In genomic region chr5:10567181-10567591, GRCh38 we compare ENCODE assay signal across 9 cellular contexts. TPM values are rescaled to one million over a fixed set of nuclear protein-coding genes. Genes with fewer than 3 reads are reported as not detected.
DNase-seq lines count a peak whose midpoint lies in the region; ATAC-seq and TF ChIP-seq lines count a peak whose summit lies in the region.
"Had no signal": no experiment of that assay in that cellular context is flagged by ENCODE, and none has a peak within 500 bp of the region (broad histone marks: within the 10 kb centered on the region; RNA-seq: fewer than 3 reads in every experiment).

No MANE protein-coding gene starts in this region.

- H3K9me3 ChIP-seq in Caco-2 (no peaks in the 10 kb centered on the region), IMR-90 (ENCODE audit: control insufficient read depth, insufficient read depth, low read length) (no peaks in the 10 kb centered on the region)

- no peaks in the 10 kb centered on the region for H3K27me3 Mint-ChIP-seq in Caco-2 (ENCODE audit: insufficient read depth, unreplicated experiment)

- no peaks in the 10 kb centered on the region for H3K9me3 Mint-ChIP-seq in Caco-2 (ENCODE audit: unreplicated experiment)

- H2BK20ac ChIP-seq in IMR-90 (ENCODE audit: low read depth, low read length) = peak overlapping the region; percentile 62

- CTCF ChIA-PET in Caco-2 (lab: Charles Lee) (no interaction called here), IMR-90 (lab: Yijun Ruan, JAX) (interaction anchor here (1.6 to 1.9 kb wide), 2 partner anchors 60 to 115 kb away, joined by 5 to 10 read pairs; no protein-coding TSS in a partner anchor), HEK293T (lab: Yijun Ruan, JAX) (interaction anchor here (0.8 to 2.4 kb wide), 3 partner anchors 9 to 60 kb away, joined by 3 to 7 read pairs (median 3); no protein-coding TSS in a partner anchor)

- peak overlapping the region; percentile 10; the same call in 1 of the 3 replicates for H2BK15ac ChIP-seq in IMR-90 (ENCODE audit: low read depth, low read length)

- dilution Hi-C loops in IMR-90 (cut with HindIII; ENCODE audit: low sequenced_read_pairs, unreplicated experiment) = no loop called here

- no peak overlapping the region for H2AK9ac ChIP-seq in IMR-90 (replicated peaks; ENCODE audit: low read depth, low read length, poor library complexity)

- no peaks in the 10 kb centered on the region for H3K27me3 ChIP-seq in Caco-2 (replicated peaks; ENCODE audit: control insufficient read depth, insufficient read depth, low read length)
- no peaks in the 10 kb centered on the region for H3K27me3 ChIP-seq in IMR-90 (ENCODE audit: control insufficient read depth, insufficient read depth, low read length)

- peaks cover 16% of the 10 kb centered on the region for H3K36me3 Mint-ChIP-seq in Caco-2 (ENCODE audit: insufficient read depth, unreplicated experiment)

- peak overlapping the region; percentile 72 for H3K18ac ChIP-seq in IMR-90 (ENCODE audit: low read depth, low read length)

- ATAC-seq in IMR-90 (ENCODE audit: low read depth) (no peak), GM21515 (IDR thresholded peaks at IDR 0.05; ENCODE audit: unreplicated experiment) (no peak)

- peaks cover 65% of the 10 kb centered on the region; the same call in 1 of the 2 replicates for H4K20me1 ChIP-seq in IMR-90 (ENCODE audit: insufficient read depth, low read length)

- H3K27ac ChIP-seq in IMR-90 (ENCODE audit: insufficient read depth, low read length) = peak overlapping the region; percentile 79; the same call in 1 of the 2 replicates

- H3K4me2 ChIP-seq in IMR-90 (ENCODE audit: low read depth, low read length) = peak overlapping the region; percentile 82

- intact Hi-C loops in Caco-2 (cut with micrococcal nuclease; ENCODE audit: unreplicated experiment) = loop anchor here (2.0 kb wide), 1 partner anchor 114 kb away; no protein-coding TSS in a partner anchor
- intact Hi-C loops in IMR-90 (cut with micrococcal nuclease) = loop anchor here (1.0 to 5.0 kb wide), 2 partner anchors 45 to 60 kb away; no protein-coding TSS in a partner anchor

- in situ Hi-C loops in IMR-90 (cut with MboI; ENCODE audit: low sequenced_read_pairs) = loop anchor here (25.0 kb wide), 1 partner anchor 105 kb away; no protein-coding TSS in a partner anchor
- in situ Hi-C loops in astrocyte of the spinal cord (cut with HindIII; ENCODE audit: low sequenced_read_pairs) = no loop called here

- peaks cover 20 to 82% of the 10 kb centered on the region in 2 experiments for H3K79me1 ChIP-seq in IMR-90 (ENCODE audit: low read depth in 1 of 2, low read length in 2 of 2)

- H3K4me1 ChIP-seq in Caco-2 = peaks cover 33% of the 10 kb centered on the region
- H3K4me1 ChIP-seq in IMR-90 (ENCODE audit: control insufficient read depth, insufficient read depth, low read length) = peaks cover 27% of the 10 kb centered on the region

- H2BK5ac ChIP-seq in IMR-90 (ENCODE audit: low read depth, low read length, poor library complexity, severe bottlenecking) = peak overlapping the region; percentile 40

- peak overlapping the region; percentile 59; the same call in 1 of the 2 replicates for H2AK5ac ChIP-seq in IMR-90 (ENCODE audit: low read depth, low read length)

- peak overlapping the region; percentile 32 for H3K9ac ChIP-seq in IMR-90 (ENCODE audit: low read depth, low read length)

- peaks cover 19% of the 10 kb centered on the region for H3K9me1 ChIP-seq in IMR-90 (ENCODE audit: insufficient read depth, low read length)

- TF ChIP-seq POLR2A in IMR-90 (IDR thresholded peaks at IDR 0.05; ENCODE audit: low read depth, low read length) = no peak

- no peak overlapping the region for H3K4me3 ChIP-seq in Caco-2 (ENCODE audit: low read depth, low read length)
- H3K4me3 ChIP-seq in IMR-90 (ENCODE audit: insufficient read depth, low read depth, low read length) = no peak overlapping the region; the same call in 1 of the 2 replicates
- no peak overlapping the region for H3K4me3 ChIP-seq in astrocyte of the spinal cord (ENCODE audit: low read depth, low read length)

- no peak for TF ChIP-seq RAD21 in IMR-90 (IDR thresholded peaks at IDR 0.05; ENCODE audit: low read length)

- no peaks in the 10 kb centered on the region for H3K36me3 ChIP-seq in Caco-2 (ENCODE audit: control insufficient read depth, insufficient read depth, low read length)
- H3K36me3 ChIP-seq in IMR-90 (ENCODE audit: control insufficient read depth, insufficient read depth, low read length) = no peaks in the 10 kb centered on the region

- peak overlapping the region; percentile 82 for H3K4ac ChIP-seq in IMR-90 (ENCODE audit: low read depth, low read length)

- H3K4me1 Mint-ChIP-seq in Caco-2 (ENCODE audit: low read depth, unreplicated experiment) = peaks cover 20% of the 10 kb centered on the region

- POLR2A ChIA-PET in Caco-2 (lab: Charles Lee) = no interaction called here
- POLR2A ChIA-PET in IMR-90 (lab: Charles Lee; ENCODE audit: unreplicated experiment) = no interaction called here
- POLR2A ChIA-PET in HEK293T (lab: Yijun Ruan, JAX) = interaction anchor here (1.2 kb wide), 2 partner anchors 9 to 10 kb away, joined by 3 to 5 read pairs; no protein-coding TSS in a partner anchor

- WGBS in IMR-90 (ENCODE audit: extremely low coverage in 2 of 2, insufficient read length in 1 of 2), 2 experiments = 100% methylated on average over 2 of the region's 9 CpGs; no CpG with 5 or more reads in 1 of the 2 experiments

- BruUV-seq in Caco-2 (replicated peaks; lab: Mats Ljungman, UMichigan) (no TSS peak), IMR-90 (replicated peaks; lab: Mats Ljungman, UMichigan) (no TSS peak)

- DNase-seq in Caco-2 (no peak), IMR-90 (no peak), astrocyte of the spinal cord (ENCODE audit: low read depth, low spot score) (no peak), renal cortical epithelial cell (ENCODE audit: low read depth) (peak; percentile 70), HEK293T (ENCODE audit: extremely low spot score) (no peak), cerebellar nuclear complex (lab: John Stamatoyannopoulos, UW) (no peak)
- no peak for DNase-seq in activated naive CD4-positive, alpha-beta T cell treated with anti-CD3 and anti-CD28 coated beads, Interleukin-2, amount 50 U/mL, for 16 hours

- TF ChIP-seq CTCF in Caco-2 (IDR thresholded peaks at IDR 0.05; ENCODE audit: insufficient read depth in 1 of 2, low read depth in 1 of 2, low read length in 1 of 2, severe bottlenecking in 1 of 2, unreplicated experiment in 1 of 2) (no peak), IMR-90 (conservative IDR thresholded peaks at IDR 0.05; ENCODE audit: low read depth, low read length) (no peak), astrocyte of the spinal cord (IDR thresholded peaks at IDR 0.05; ENCODE audit: low read depth, low read length) (peak; percentile 1)

- H3K14ac ChIP-seq in IMR-90 (replicated peaks; ENCODE audit: low read depth, low read length) = peak overlapping the region; percentile 71

- H4K5ac ChIP-seq in IMR-90 (ENCODE audit: low read depth, low read length) = peak overlapping the region; percentile 47

- no peak overlapping the region for H2AFZ ChIP-seq in IMR-90 (replicated peaks; ENCODE audit: low read length, poor library complexity)

- H4K91ac ChIP-seq in IMR-90 (ENCODE audit: insufficient read depth, low read depth, low read length) = peak overlapping the region; percentile 54

- peak overlapping the region; percentile 56 for H2BK120ac ChIP-seq in IMR-90 (ENCODE audit: low read depth, low read length)

- peak overlapping the region; percentile 17 for H3K4me3 Mint-ChIP-seq in Caco-2 (ENCODE audit: unreplicated experiment)

- H3K27ac Mint-ChIP-seq in Caco-2 (ENCODE audit: unreplicated experiment) = no peak overlapping the region

- H3K23ac ChIP-seq in IMR-90 (ENCODE audit: low read depth, low read length) = peak overlapping the region; percentile 62

- peak overlapping the region in 1 of 2 experiments; percentile 34; a peak in 1 of 4 replicates for H4K8ac ChIP-seq in IMR-90 (ENCODE audit: low read depth in 2 of 2, low read length in 2 of 2)

- H3K56ac ChIP-seq in IMR-90 (ENCODE audit: extremely low read depth, insufficient read depth, low read length) = no peak overlapping the region

TF ChIP-seq in IMR-90, 13 proteins besides CTCF, POLR2A, EP300 and RAD21 (continues in another document):
- TF ChIP-seq FOS (IDR thresholded peaks at IDR 0.05; ENCODE audit: low read depth, low read length) (no peak), CEBPB (IDR thresholded peaks at IDR 0.05; ENCODE audit: low read depth, low read length) (no peak), MAZ (IDR thresholded peaks at IDR 0.05; ENCODE audit: borderline replicate concordance, low read depth, low read length) (no peak), CHD1 (IDR thresholded peaks at IDR 0.05; ENCODE audit: low read depth, low read length) (no peak), RCOR1 (IDR thresholded peaks at IDR 0.05; ENCODE audit: insufficient replicate concordance, low read length) (no peak), SMC3 (IDR thresholded peaks at IDR 0.05; ENCODE audit: low read depth, low read length) (no peak), USF2 (IDR thresholded peaks at IDR 0.05; ENCODE audit: low read depth, low read length) (no peak)

TF ChIP-seq in HEK293T, 16 proteins besides CTCF, POLR2A, EP300 and RAD21:
- TF ChIP-seq ZNF384 (IDR thresholded peaks at IDR 0.05) = no peak
- no peak for TF ChIP-seq CTBP1 (IDR thresholded peaks at IDR 0.05; ENCODE audit: borderline replicate concordance)
- no peak for TF ChIP-seq LEF1 (IDR thresholded peaks at IDR 0.05; ENCODE audit: borderline replicate concordance)
- no peak for TF ChIP-seq HDGF (IDR thresholded peaks at IDR 0.05; ENCODE audit: borderline replicate concordance)
- no peak for TF ChIP-seq NFRKB (IDR thresholded peaks at IDR 0.05)
- no peak for TF ChIP-seq TARDBP (IDR thresholded peaks at IDR 0.05)
- TF ChIP-seq SUZ12 (IDR thresholded peaks at IDR 0.05) = no peak
- TF ChIP-seq ARNT (IDR thresholded peaks at IDR 0.05) = no peak
- TF ChIP-seq BHLHE40 (IDR thresholded peaks at IDR 0.05; ENCODE audit: borderline replicate concordance) = no peak
- TF ChIP-seq SP1 (IDR thresholded peaks at IDR 0.05) = no peak
- no peak for TF ChIP-seq PKNOX1 (IDR thresholded peaks at IDR 0.05)
- no peak for TF ChIP-seq FOXA1 (IDR thresholded peaks at IDR 0.05)
- no peak for TF ChIP-seq L3MBTL2 (conservative IDR thresholded peaks at IDR 0.05)
- TF ChIP-seq FOXM1 (IDR thresholded peaks at IDR 0.05; ENCODE audit: borderline replicate concordance) = no peak
- TF ChIP-seq FOXK2 (IDR thresholded peaks at IDR 0.05) = no peak
- no peak for TF ChIP-seq ELF4 (IDR thresholded peaks at IDR 0.05)

RNA-seq across cellular contexts. Expression of gene ANKRD33B, which starts 3.3 kb away (rescaled TPM):
- total RNA-seq in Caco-2 (2022) (22.8 and 25.3 TPM in 2 replicates), IMR-90 (2012; rRNA removed) (2.5 and 2.8 TPM in 2 replicates), renal cortical epithelial cell (8.2 and 32.9 TPM in 2 replicates)
- 3.3 and 3.8 TPM in 2 replicates for polyA plus RNA-seq in IMR-90 (2012; rRNA removed)
- 2.2 and 3.2 TPM in 2 replicates for polyA plus RNA-seq in IMR-90 (2012; cell fraction: cytosol; rRNA removed)
- polyA plus RNA-seq in IMR-90 (2012; cell fraction: nucleus; rRNA removed; ENCODE audit: low replicate concordance) = 13.5 and 13.8 TPM in 2 replicates
- polyA plus RNA-seq: neural cell had no signal
